ENCODE assay signal across 8 cellular contexts in the genomic region with DNA sequence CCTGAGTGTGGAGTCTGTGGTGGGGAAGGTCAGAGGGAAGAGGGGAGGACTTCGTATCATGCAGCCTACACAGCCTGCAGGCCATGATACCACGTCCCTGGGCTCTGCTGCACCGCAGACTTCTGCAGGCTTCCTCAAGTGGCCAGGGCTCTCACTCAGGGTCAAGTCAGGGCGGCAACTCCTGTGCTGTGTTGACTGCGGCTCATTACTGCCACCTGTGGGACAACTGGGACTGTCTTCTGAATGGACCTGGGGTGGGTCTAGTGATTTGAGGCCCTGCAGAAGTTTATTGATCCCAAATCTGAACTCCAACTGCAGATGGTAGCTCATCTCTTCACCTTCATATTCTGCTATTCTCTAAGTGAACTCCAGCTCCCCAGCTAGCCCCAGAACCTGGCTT.
DNase-seq lines count a peak whose midpoint lies in the region; ATAC-seq and TF ChIP-seq lines count a peak whose summit lies in the region.

No MANE protein-coding gene starts in this region.

- no peak overlapping the region for H3K4me3 Mint-ChIP-seq in stimulated activated memory B cell treated with anti-CD40 and anti-IgM and Interleukin-4, amounts not matched to agents 10 μg/mL and 1 μg/mL and 100 μg/mL, for 72 hours

- peaks cover 4% of the 10 kb centered on the region for H3K9me3 Mint-ChIP-seq in stimulated activated memory B cell treated with anti-CD40 and anti-IgM and Interleukin-4, amounts not matched to agents 10 μg/mL and 1 μg/mL and 100 μg/mL, for 72 hours

- no peak overlapping the region for H3K27ac Mint-ChIP-seq in stimulated activated memory B cell treated with anti-CD40 and anti-IgM and Interleukin-4, amounts not matched to agents 10 μg/mL and 1 μg/mL and 100 μg/mL, for 72 hours

- H3K4me1 Mint-ChIP-seq in stimulated activated memory B cell treated with anti-CD40 and anti-IgM and Interleukin-4, amounts not matched to agents 10 μg/mL and 1 μg/mL and 100 μg/mL, for 72 hours = peaks cover 5% of the 10 kb centered on the region

- TF ChIP-seq CTCF in GM12872 (IDR thresholded peaks at IDR 0.05; ENCODE audit: insufficient read depth, low read depth, low read length) = peak; percentile 85

- no peaks in the 10 kb centered on the region for H3K36me3 Mint-ChIP-seq in stimulated activated memory B cell treated with anti-CD40 and anti-IgM and Interleukin-4, amounts not matched to agents 10 μg/mL and 1 μg/mL and 100 μg/mL, for 72 hours

- H3K27me3 Mint-ChIP-seq in stimulated activated memory B cell treated with anti-CD40 and anti-IgM and Interleukin-4, amounts not matched to agents 10 μg/mL and 1 μg/mL and 100 μg/mL, for 72 hours = peaks cover 19% of the 10 kb centered on the region

- ATAC-seq in GM21737 (IDR thresholded peaks at IDR 0.05; ENCODE audit: unreplicated experiment) = peak; percentile 76
- peak; percentile 62 for ATAC-seq in stimulated activated memory B cell treated with anti-CD40 and anti-IgM and Interleukin-4, amounts not matched to agents 10 μg/mL and 1 μg/mL and 100 μg/mL, for 72 hours

- DNase-seq in M059J (ENCODE audit: low read depth) (peak; percentile 50), iPS-NIHi7 (ENCODE audit: extremely low spot score) (peak; percentile 86), NCI-H226 (no peak), dedifferentiated amniotic fluid mesenchymal stem cell (ENCODE audit: extremely low spot score) (no peak)
- DNase-seq in activated T-cell treated with anti-CD3 and anti-CD28 coated beads, Interleukin-2, amount 50 U/mL, for 48 hours = peak; percentile 77

Comparison
In these comparisons a context has a peak if more than half of its experiments do, and no peak if none do; other contexts are left out.
1. DNase-seq: peak in M059J (single experiment), activated T-cell treated with anti-CD3 and anti-CD28 coated beads, Interleukin-2, amount 50 U/mL, for 48 hours (2 of 2) and iPS-NIHi7 (single experiment); none in NCI-H226 (single experiment) and dedifferentiated amniotic fluid mesenchymal stem cell (single experiment).